ENCODE assay signal across 29 cellular contexts in the genomic region with DNA sequence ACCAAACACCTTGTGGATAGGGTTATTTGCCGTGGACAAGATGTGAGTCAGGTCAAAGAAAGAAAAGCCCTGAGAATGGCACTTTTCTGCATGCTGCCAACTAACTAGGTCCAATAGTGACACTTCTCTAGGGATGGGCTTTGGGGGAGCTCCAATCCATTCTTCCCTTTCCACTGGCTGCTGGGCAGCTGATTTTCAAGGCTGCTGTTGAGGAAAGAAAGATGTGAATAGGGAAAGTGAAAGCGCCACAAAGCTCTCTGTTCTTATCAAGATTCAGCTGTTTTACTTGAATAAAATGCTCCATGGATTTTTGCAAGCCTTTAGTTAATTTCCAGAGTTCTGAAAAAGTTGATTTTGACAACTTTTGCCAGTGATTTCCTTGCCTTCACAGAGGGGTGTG.
"Had no signal": no experiment of that assay in that cellular context is flagged by ENCODE, and none has a peak within 500 bp of the region (broad histone marks: within the 10 kb centered on the region; RNA-seq: fewer than 3 reads in every experiment).

No MANE protein-coding gene starts in this region.

- H3K27me3 ChIP-seq: brain microvascular endothelial cell, esophagus muscularis mucosa, foreskin keratinocyte, gastrocnemius medialis had no signal

- H3K9me3 Mint-ChIP-seq: activated CD4-positive, alpha-beta memory T cell treated with anti-CD3 and anti-CD28 coated beads, Interleukin-2, amount 10 ng/mL, durations not matched to agents 7 days and 5 days; activated T-helper 17 cell treated with anti-CD3 and anti-CD28 coated beads, Interleukin-2, amount 50 U/mL, for 72 hours; central memory CD8-positive, alpha-beta T cell had no signal

- H3K36me3 Mint-ChIP-seq: activated naive CD8-positive, alpha-beta T cell had no signal

- H3K4me1 Mint-ChIP-seq: activated CD4-positive, alpha-beta memory T cell treated with anti-CD3 and anti-CD28 coated beads, Interleukin-2, amount 10 ng/mL, durations not matched to agents 7 days and 5 days; activated CD4-positive, alpha-beta T cell treated with anti-CD3 and anti-CD28 coated beads, Interleukin-2, amount 10 ng/mL, durations not matched to agents 7 days and 5 days; activated T-helper 17 cell treated with anti-CD3 and anti-CD28 coated beads, Interleukin-2, amount 50 U/mL, for 72 hours; central memory CD8-positive, alpha-beta T cell; WTC11 had no signal

- H3K27ac Mint-ChIP-seq: activated CD4-positive, alpha-beta memory T cell treated with anti-CD3 and anti-CD28 coated beads, Interleukin-2, amount 10 ng/mL, durations not matched to agents 7 days and 5 days; activated CD4-positive, alpha-beta T cell treated with anti-CD3 and anti-CD28 coated beads, Interleukin-2, amount 10 ng/mL, durations not matched to agents 7 days and 5 days; activated naive CD8-positive, alpha-beta T cell; activated T-cell treated with anti-CD3 and anti-CD28 coated beads, Interleukin-2, amount 50 U/mL, for 24 hours; activated T-helper 17 cell treated with anti-CD3 and anti-CD28 coated beads, Interleukin-2, amount 50 U/mL, for 72 hours; dendritic cell treated with granulocyte-macrophage colony-stimulating factor and Interleukin-4, amounts not matched to agents 40 ng/mL and 50 ng/mL, for 4 days; WTC11 had no signal

- ATAC-seq: activated T-helper 17 cell treated with anti-CD3 and anti-CD28 coated beads, Interleukin-2, amount 50 U/mL, for 72 hours; foreskin keratinocyte; gastrocnemius medialis; WTC11 had no signal

- H3K27me3 Mint-ChIP-seq: activated CD4-positive, alpha-beta memory T cell treated with anti-CD3 and anti-CD28 coated beads, Interleukin-2, amount 10 ng/mL, durations not matched to agents 7 days and 5 days; activated CD4-positive, alpha-beta T cell treated with anti-CD3 and anti-CD28 coated beads, Interleukin-2, amount 10 ng/mL, durations not matched to agents 7 days and 5 days; activated naive CD8-positive, alpha-beta T cell; activated T-helper 17 cell treated with anti-CD3 and anti-CD28 coated beads, Interleukin-2, amount 50 U/mL, for 72 hours; central memory CD8-positive, alpha-beta T cell had no signal

- H3K4me3 ChIP-seq: coronary artery, dorsolateral prefrontal cortex, esophagus muscularis mucosa, gastrocnemius medialis had no signal

- FAIRE-seq: bronchial epithelial cell had no signal

- H3K36me3 ChIP-seq: brain microvascular endothelial cell, esophagus muscularis mucosa, gastrocnemius medialis had no signal

- H3K27ac ChIP-seq: brain microvascular endothelial cell, coronary artery, dorsolateral prefrontal cortex, esophagus muscularis mucosa, foreskin keratinocyte, gastrocnemius medialis had no signal

- DNase-seq: activated CD4-positive, alpha-beta memory T cell treated with anti-CD3 and anti-CD28 coated beads, Interleukin-2, amount 10 ng/mL, durations not matched to agents 7 days and 5 days; activated CD4-positive, alpha-beta T cell treated with anti-CD3 and anti-CD28 coated beads for 1 hour; activated CD4-positive, alpha-beta T cell treated with anti-CD3 and anti-CD28 coated beads for 4 hours; activated CD4-positive, alpha-beta T cell treated with anti-CD3 and anti-CD28 coated beads, Interleukin-2, amount 10 ng/mL, durations not matched to agents 7 days and 5 days; activated CD4-positive, alpha-beta T cell treated with anti-CD3 and anti-CD28 coated beads, Interleukin-2, amount 50 U/mL, for 4 hours; activated CD8-positive, alpha-beta memory T cell treated with anti-CD3 and anti-CD28 coated beads, Interleukin-2, amount 50 U/mL, for 48 hours; activated effector memory CD4-positive, alpha-beta T cell treated with Interleukin-2 at 50 U/mL for 16 hours; activated gamma-delta T cell treated with Interleukin-2 at 50 U/mL for 16 hours; activated naive CD4-positive, alpha-beta T cell treated with anti-CD3 and anti-CD28 coated beads, Interleukin-2, amount 50 U/mL, for 16 hours; activated naive CD4-positive, alpha-beta T cell treated with Interleukin-2 at 50 U/mL for 16 hours; activated T-cell treated with anti-CD3 and anti-CD28 coated beads for 4 hours; activated T-cell treated with anti-CD3 and anti-CD28 coated beads, Interleukin-2, amount 50 U/mL, for 24 hours; amniotic stem cell; anterior cingulate cortex; brain microvascular endothelial cell; dorsolateral prefrontal cortex; effector memory CD4-positive, alpha-beta T cell; erythroblast; foreskin keratinocyte; gastrocnemius medialis; T-helper 2 cell had no signal

- H3K4me1 ChIP-seq: esophagus muscularis mucosa, foreskin keratinocyte had no signal

- H3K9me3 ChIP-seq: esophagus muscularis mucosa, gastrocnemius medialis had no signal

- H3K4me3 Mint-ChIP-seq: activated CD4-positive, alpha-beta memory T cell treated with anti-CD3 and anti-CD28 coated beads, Interleukin-2, amount 10 ng/mL, durations not matched to agents 7 days and 5 days; activated CD4-positive, alpha-beta T cell treated with anti-CD3 and anti-CD28 coated beads, Interleukin-2, amount 10 ng/mL, durations not matched to agents 7 days and 5 days; activated naive CD8-positive, alpha-beta T cell; activated T-cell treated with anti-CD3 and anti-CD28 coated beads, Interleukin-2, amount 50 U/mL, for 24 hours; activated T-helper 17 cell treated with anti-CD3 and anti-CD28 coated beads, Interleukin-2, amount 50 U/mL, for 72 hours; central memory CD8-positive, alpha-beta T cell; dendritic cell treated with granulocyte-macrophage colony-stimulating factor and Interleukin-4, amounts not matched to agents 40 ng/mL and 50 ng/mL, for 4 days; WTC11 had no signal
